ENCODE assay signal across 19 cellular contexts in the genomic region with DNA sequence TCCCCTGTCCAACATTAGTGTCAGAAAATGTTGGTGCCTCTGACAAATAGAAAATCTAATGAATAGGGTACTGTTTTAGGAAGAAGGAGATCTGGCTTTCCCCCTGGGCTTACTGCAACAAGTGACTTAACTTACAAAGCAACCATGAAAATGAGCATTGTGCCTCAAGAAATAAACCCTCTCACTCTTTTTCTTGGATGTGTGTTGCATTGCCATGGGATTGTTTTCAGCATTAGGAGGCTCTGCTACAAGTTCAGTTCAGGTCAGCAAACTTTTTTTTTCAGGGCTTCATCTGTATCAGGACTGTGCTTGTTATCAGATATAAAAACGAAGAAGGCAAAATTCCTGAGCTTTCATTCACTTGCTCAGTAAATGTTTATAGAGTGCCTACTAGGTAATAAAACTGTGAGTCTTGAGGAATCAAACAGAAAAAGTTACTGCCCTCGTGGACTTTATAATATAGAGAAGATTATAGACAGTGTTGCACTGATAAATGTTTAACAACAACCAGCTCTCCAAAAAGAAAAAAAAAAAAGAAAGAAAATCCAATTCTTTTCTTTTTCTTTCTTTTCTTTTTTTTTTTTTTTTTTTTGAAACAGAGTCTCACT. TPM values are rescaled to one million over a fixed set of nuclear protein-coding genes. Genes with fewer than 3 reads are reported as not detected.
DNase-seq lines count a peak whose midpoint lies in the region; ATAC-seq and TF ChIP-seq lines count a peak whose summit lies in the region.
"Had no signal": no experiment of that assay in that cellular context is flagged by ENCODE, and none has a peak within 500 bp of the region (broad histone marks: within the 10 kb centered on the region; RNA-seq: fewer than 3 reads in every experiment).

No MANE protein-coding gene starts in this region.

- 33% methylated on average over 2 of the region's 2 CpGs for WGBS in mammary epithelial cell (ENCODE audit: low coverage, missing lambda C conversion rate)

- no peaks in the 10 kb centered on the region for H3K36me3 Mint-ChIP-seq in type B pancreatic cell
- H3K36me3 Mint-ChIP-seq: IgD-negative memory B cell; naive thymus-derived CD8-positive, alpha-beta T cell had no signal

- H3K4me1 Mint-ChIP-seq in type B pancreatic cell (ENCODE audit: unreplicated experiment): peaks cover 34% of the 10 kb centered on the region

- H2AFZ ChIP-seq in mammary epithelial cell (ENCODE audit: low read depth, low read length): no peak overlapping the region

- H3K4me2 ChIP-seq in mammary epithelial cell (ENCODE audit: insufficient read depth, low read depth, low read length): no peak overlapping the region

- no peaks in the 10 kb centered on the region for H4K20me1 ChIP-seq in mammary epithelial cell (ENCODE audit: insufficient read depth, low read length)

- H3K9me3 Mint-ChIP-seq in type B pancreatic cell: no peaks in the 10 kb centered on the region
- H3K9me3 Mint-ChIP-seq: CD8-positive, alpha-beta memory T cell; IgD-negative memory B cell; naive thymus-derived CD8-positive, alpha-beta T cell had no signal

- H3K9ac ChIP-seq in mammary epithelial cell (ENCODE audit: insufficient read depth, low read length): no peak overlapping the region
- no peak overlapping the region for H3K9ac ChIP-seq in mucosa of rectum (ENCODE audit: low read depth in 1 of 2, low read length in 2 of 2)

- H3K4me1 ChIP-seq in breast epithelium (no peaks in the 10 kb centered on the region), mammary epithelial cell (ENCODE audit: insufficient read depth, low read length) (no peaks in the 10 kb centered on the region), mucosa of rectum (ENCODE audit: control insufficient read depth in 2 of 2, insufficient read depth in 2 of 2, low read length in 2 of 2) (peaks cover 13 to 33% of the 10 kb centered on the region in 2 donors)

- H3K4me3 ChIP-seq in breast epithelium (no peak overlapping the region), mammary epithelial cell (replicated peaks in 1 of 3; ENCODE audit: insufficient read depth in 1 of 3, low read depth in 2 of 3, low read length in 3 of 3) (no peak overlapping the region), mucosa of rectum (ENCODE audit: low read length in 2 of 2) (no peak overlapping the region)
- H3K4me3 ChIP-seq: SJSA1 had no signal

- ATAC-seq in GM21737 (IDR thresholded peaks at IDR 0.05; ENCODE audit: unreplicated experiment): no peak
- ATAC-seq: activated CD8-positive, alpha-beta T cell treated with anti-CD3 and anti-CD28 coated beads, Interleukin-2, amount 10 ng/mL, durations not matched to agents 7 days and 5 days; naive thymus-derived CD8-positive, alpha-beta T cell had no signal

- no peak for TF ChIP-seq POLR2A in breast epithelium (IDR thresholded peaks at IDR 0.05)

- TF ChIP-seq CTCF in breast epithelium (IDR thresholded peaks at IDR 0.05): no peak
- no peak for TF ChIP-seq CTCF in mammary epithelial cell (conservative IDR thresholded peaks at IDR 0.05 in 1 of 2, IDR thresholded peaks at IDR 0.05 in 1 of 2; ENCODE audit: extremely low read depth in 1 of 2, insufficient read depth in 1 of 2, low read depth in 1 of 2, low read length in 2 of 2)
- no peak for TF ChIP-seq CTCF in type B pancreatic cell (conservative IDR thresholded peaks at IDR 0.05)

- in situ Hi-C loops in mammary epithelial cell (cut with MboI; ENCODE audit: low sequenced_read_pairs in 2 of 2): loop anchor here (25.0 kb wide), 1 partner anchor 564 kb away; no protein-coding TSS in a partner anchor

- dilution Hi-C loops in mammary epithelial cell (cut with HindIII; ENCODE audit: low sequenced_read_pairs): no loop called here

- no peaks in the 10 kb centered on the region for H3K9me3 ChIP-seq in breast epithelium
- no peaks in the 10 kb centered on the region for H3K9me3 ChIP-seq in mammary epithelial cell (replicated peaks; ENCODE audit: insufficient read depth, low read length)
- no peaks in the 10 kb centered on the region for H3K9me3 ChIP-seq in mucosa of rectum (ENCODE audit: control insufficient read depth in 2 of 2, low read length in 2 of 2)
- H3K9me3 ChIP-seq: SJSA1 had no signal

- H3K36me3 ChIP-seq in breast epithelium: no peaks in the 10 kb centered on the region
- no peaks in the 10 kb centered on the region for H3K36me3 ChIP-seq in mammary epithelial cell (ENCODE audit: insufficient read depth, low read length)
- no peaks in the 10 kb centered on the region for H3K36me3 ChIP-seq in mucosa of rectum (ENCODE audit: control insufficient read depth in 2 of 2, insufficient read depth in 2 of 2, low read length in 2 of 2)
- H3K36me3 ChIP-seq: SJSA1 had no signal

- peak overlapping the region; percentile 6 to 23 for H3K27ac ChIP-seq in breast epithelium
- H3K27ac ChIP-seq in mammary epithelial cell (ENCODE audit: insufficient read depth, low read depth, low read length): no peak overlapping the region
- H3K27ac ChIP-seq in mucosa of rectum (ENCODE audit: low read depth in 2 of 2, low read length in 2 of 2): peak overlapping the region; percentile 31 to 43
- H3K27ac ChIP-seq: SJSA1 had no signal

- no peaks in the 10 kb centered on the region for H3K79me2 ChIP-seq in mammary epithelial cell (ENCODE audit: insufficient read depth, low read length)

- peak overlapping the region; percentile 8 for H3K27ac Mint-ChIP-seq in type B pancreatic cell
- H3K27ac Mint-ChIP-seq: activated CD8-positive, alpha-beta T cell treated with anti-CD3 and anti-CD28 coated beads, Interleukin-2, amount 10 ng/mL, durations not matched to agents 7 days and 5 days; CD8-positive, alpha-beta memory T cell; naive thymus-derived CD8-positive, alpha-beta T cell had no signal

- no TSS peak for BruUV-seq in mammary epithelial cell (replicated peaks; lab: Mats Ljungman, UMichigan)

- no peak overlapping the region for H3K4me3 Mint-ChIP-seq in type B pancreatic cell
- H3K4me3 Mint-ChIP-seq: activated CD8-positive, alpha-beta T cell treated with anti-CD3 and anti-CD28 coated beads, Interleukin-2, amount 10 ng/mL, durations not matched to agents 7 days and 5 days; CD8-positive, alpha-beta memory T cell; IgD-negative memory B cell; naive thymus-derived CD8-positive, alpha-beta T cell had no signal

- no peak for DNase-seq in breast epithelium (ENCODE audit: low spot score in 2 of 2)
- no peak for DNase-seq in mammary epithelial cell
- peak; percentile 48 for DNase-seq in dedifferentiated amniotic fluid mesenchymal stem cell (ENCODE audit: extremely low spot score)
- no peak for DNase-seq in type B pancreatic cell (ENCODE audit: extremely low spot score, unreplicated experiment)
- DNase-seq in NCI-H1694 treated with DMSO at 0.1 percent for 48 hours (lab: John Stamatoyannopoulos, UW): no peak
- no peak for DNase-seq in NCI-H2171 (lab: John Stamatoyannopoulos, UW)
- DNase-seq: activated CD8-positive, alpha-beta T cell treated with anti-CD3 and anti-CD28 coated beads, Interleukin-2, amount 10 ng/mL, durations not matched to agents 7 days and 5 days; activated effector memory CD4-positive, alpha-beta T cell treated with anti-CD3 and anti-CD28 coated beads, Interleukin-2, amount 50 U/mL, for 16 hours; CD8-positive, alpha-beta memory T cell; GOT3; kidney; naive thymus-derived CD8-positive, alpha-beta T cell; NCI-H1092 treated with DMSO at 0.1 percent for 48 hours; right cardiac atrium; stimulated activated CD4-positive, alpha-beta T cell treated with anti-CD3 and anti-CD28 coated beads, Interleukin-2, amount 100 ng/mL, for 48 hours had no signal

- H3K27me3 ChIP-seq in breast epithelium (no peaks in the 10 kb centered on the region), mammary epithelial cell (ENCODE audit: insufficient read depth, low read length) (no peaks in the 10 kb centered on the region), mucosa of rectum (ENCODE audit: control insufficient read depth in 2 of 2, insufficient read depth in 2 of 2, low read length in 2 of 2) (no peaks in the 10 kb centered on the region)
- H3K27me3 ChIP-seq: SJSA1 had no signal

- CTCF ChIA-PET in mammary epithelial cell (lab: Charles Lee; ENCODE audit: low non-redundant PET): no interaction called here

- H3K27me3 Mint-ChIP-seq in type B pancreatic cell: peaks cover 4% of the 10 kb centered on the region
- H3K27me3 Mint-ChIP-seq: IgD-negative memory B cell had no signal

- intact Hi-C loops in breast epithelium (cut with DNase I; ENCODE audit: low total_unique reads): no loop called here
- intact Hi-C loops in mammary epithelial cell (cut with micrococcal nuclease): no loop called here

RNA-seq across cellular contexts. Expression of a gene that starts 37.9 kb away (rescaled TPM):
- 10 to 100 TPM; 35.7 to 60.7 (median 49.2) TPM for total RNA-seq in breast epithelium
- total RNA-seq in mammary epithelial cell: 10 to 100 TPM; 76.2 to 83.9 TPM
- polyA plus RNA-seq in mammary epithelial cell: 25.9 TPM
- 114 TPM for polyA minus RNA-seq in mammary epithelial cell
- total RNA-seq in type B pancreatic cell (ENCODE audit: low replicate concordance): 49.5 and 61.1 TPM in 2 replicates

RNA-seq across cellular contexts. Expression of a gene that starts 57.8 kb away (rescaled TPM):
- total RNA-seq in breast epithelium (10 to 100 TPM in 2 of 3 donors, 1 to 10 TPM in 1; 9.1 to 17.1 (median 13.8) TPM), mammary epithelial cell (1 to 10 TPM; 5.0 to 9.7 TPM), type B pancreatic cell (ENCODE audit: low replicate concordance) (7.1 and 13.4 TPM in 2 replicates)
- 4.3 TPM for polyA plus RNA-seq in mammary epithelial cell
- not detected for polyA minus RNA-seq in mammary epithelial cell
